27 cellular contexts compared by ENCODE assay signal in the genomic region with DNA sequence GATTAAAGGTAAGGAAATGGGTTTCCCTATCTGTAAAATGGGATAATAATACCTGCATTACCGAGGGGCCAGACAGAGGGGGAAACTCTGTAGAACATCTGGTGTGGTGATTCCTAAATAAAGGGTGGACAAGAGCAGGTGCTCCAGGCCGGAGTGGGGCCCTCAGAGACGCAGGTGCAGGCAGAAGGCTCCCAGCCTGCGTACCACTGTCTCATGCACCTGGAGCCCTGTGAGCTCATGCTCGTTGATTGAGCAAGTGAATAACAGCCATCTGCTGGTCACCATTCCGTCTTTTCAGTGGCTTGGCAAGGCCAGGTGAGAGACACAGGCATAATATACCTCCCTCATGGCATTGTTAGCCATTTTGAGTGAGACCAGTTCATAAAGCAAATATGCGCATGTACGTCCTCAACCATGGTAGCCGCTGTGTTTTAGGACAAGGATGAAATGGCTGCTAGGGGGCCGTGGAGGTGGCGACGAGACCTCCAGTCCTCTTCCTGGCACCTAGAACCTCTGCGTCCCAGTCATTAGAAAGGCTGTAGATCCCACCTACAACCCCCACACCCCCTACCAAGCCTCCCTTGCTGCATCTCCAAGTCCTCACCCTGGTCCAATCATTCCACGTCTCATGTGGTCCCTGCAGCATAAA.
DNase-seq lines count a peak whose midpoint lies in the region; ATAC-seq and TF ChIP-seq lines count a peak whose summit lies in the region.
"Had no signal": no experiment of that assay in that cellular context is flagged by ENCODE, and none has a peak within 500 bp of the region (broad histone marks: within the 10 kb centered on the region; RNA-seq: fewer than 3 reads in every experiment).

No MANE protein-coding gene starts in this region.

- no peak for TF ChIP-seq CTCF in type B pancreatic cell (conservative IDR thresholded peaks at IDR 0.05)

- H3K27me3 Mint-ChIP-seq in type B pancreatic cell, result peaks cover 44% of the 10 kb centered on the region

- no peak overlapping the region for H3K27ac ChIP-seq in caudate nucleus (ENCODE audit: low read depth, low read length)
- H3K27ac ChIP-seq: C4-2B, dorsolateral prefrontal cortex, epithelial cell of prostate, parathyroid adenoma, uterus had no signal

- no peaks in the 10 kb centered on the region for H3K4me1 Mint-ChIP-seq in type B pancreatic cell (ENCODE audit: unreplicated experiment)
- H3K4me1 Mint-ChIP-seq: nephron progenitor cell had no signal

- no peak overlapping the region for H3K27ac Mint-ChIP-seq in type B pancreatic cell
- H3K27ac Mint-ChIP-seq: activated naive CD4-positive, alpha-beta T cell treated with anti-CD3 and anti-CD28 coated beads for 36 hours; nephron progenitor cell had no signal

- H3K9me3 Mint-ChIP-seq in type B pancreatic cell, result no peaks in the 10 kb centered on the region

- no peaks in the 10 kb centered on the region for H3K36me3 Mint-ChIP-seq in type B pancreatic cell

- ATAC-seq in HG03571 (IDR thresholded peaks at IDR 0.05; ENCODE audit: unreplicated experiment), result no peak
- ATAC-seq: K562, left ventricle myocardium superior, Panc1 had no signal

- peak; percentile 9 for DNase-seq in activated CD8-positive, alpha-beta memory T cell treated with anti-CD3 and anti-CD28 coated beads for 24 hours
- DNase-seq in activated CD8-positive, alpha-beta memory T cell treated with anti-CD3 and anti-CD28 coated beads, Interleukin-2, amount 50 U/mL, for 4 hours, result no peak
- DNase-seq in NCI-H69 (lab: John Stamatoyannopoulos, UW) (peak; percentile 78), iPS-NIHi7 (ENCODE audit: extremely low spot score) (peak; percentile 8), type B pancreatic cell (ENCODE audit: extremely low spot score, unreplicated experiment) (peak; percentile 47), caudate nucleus (lab: John Stamatoyannopoulos, UW) (no peak)
- DNase-seq in activated CD4-positive, alpha-beta T cell treated with anti-CD3 and anti-CD28 coated beads, Interleukin-2, amount 50 U/mL, for 48 hours, result no peak
- DNase-seq: activated CD4-positive, alpha-beta T cell treated with anti-CD3 and anti-CD28 coated beads, Interleukin-2, amount 50 U/mL, for 1 hour; activated naive CD4-positive, alpha-beta T cell treated with anti-CD3 and anti-CD28 coated beads for 36 hours; activated T-cell treated with anti-CD3 and anti-CD28 coated beads, Interleukin-2, amount 50 U/mL, for 48 hours; amygdala; dorsolateral prefrontal cortex; HCEC 1CT; left ventricle myocardium superior; MM.1S; NCI-H1694; NCI-H226; nephron progenitor cell; NK-92 treated with Interleukin-12 subunit alpha and Interleukin-12 subunit beta, amount 100 ng/mL, for 24 hours; T-helper 2 cell; uterus had no signal

- H3K4me3 Mint-ChIP-seq in type B pancreatic cell, result no peak overlapping the region
- H3K4me3 Mint-ChIP-seq: activated naive CD4-positive, alpha-beta T cell treated with anti-CD3 and anti-CD28 coated beads for 36 hours; nephron progenitor cell had no signal

Comparison
In these comparisons a context has a peak if more than half of its experiments do, and no peak if none do; other contexts are left out.
1. DNase-seq: peak in activated CD8-positive, alpha-beta memory T cell treated with anti-CD3 and anti-CD28 coated beads for 24 hours (single experiment), NCI-H69 (single experiment), iPS-NIHi7 (single experiment) and type B pancreatic cell (single experiment); none in activated CD8-positive, alpha-beta memory T cell treated with anti-CD3 and anti-CD28 coated beads, Interleukin-2, amount 50 U/mL, for 4 hours (single experiment), caudate nucleus (0 of 61) and activated CD4-positive, alpha-beta T cell treated with anti-CD3 and anti-CD28 coated beads, Interleukin-2, amount 50 U/mL, for 48 hours (0 of 2).